ENCODE assay signal across 8 cellular contexts in the genomic region with DNA sequence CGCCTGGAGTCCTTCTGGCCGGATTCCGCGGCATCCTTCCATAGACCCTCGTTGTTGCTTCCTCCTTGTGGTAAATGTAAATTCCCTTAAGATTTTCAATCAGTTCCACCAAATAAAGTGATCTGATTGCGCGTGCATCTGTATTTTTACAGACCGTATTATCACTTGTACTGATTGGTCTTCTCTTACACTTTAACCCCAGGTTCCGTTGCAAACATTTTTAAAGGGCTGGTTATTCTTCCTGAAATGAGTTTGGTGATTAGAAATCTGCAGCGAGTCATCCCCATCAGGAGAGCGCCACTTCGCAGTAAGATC. TPM values are rescaled to one million over a fixed set of nuclear protein-coding genes. Genes with fewer than 3 reads are reported as not detected.
DNase-seq lines count a peak whose midpoint lies in the region; FAIRE-seq and TF ChIP-seq lines count a peak whose summit lies in the region.

No MANE protein-coding gene starts in this region.

- no TSS peak for BruUV-seq in Calu3 (replicated peaks; lab: Mats Ljungman, UMichigan)

- no peaks in the 10 kb centered on the region for H3K9me3 ChIP-seq in HUES64 (ENCODE audit: insufficient read depth, low read depth, low read length)
- H3K9me3 ChIP-seq in muscle layer of colon (ENCODE audit: low read length), result no peaks in the 10 kb centered on the region

- peaks cover 30% of the 10 kb centered on the region for H3K4me1 ChIP-seq in HUES64 (ENCODE audit: insufficient read depth, low read length)
- peaks cover 38% of the 10 kb centered on the region for H3K4me1 ChIP-seq in muscle layer of colon (ENCODE audit: insufficient read depth, low read length)

- H3K9me3 Mint-ChIP-seq in Calu3 (ENCODE audit: low read depth, unreplicated experiment), result no peaks in the 10 kb centered on the region

- no peaks in the 10 kb centered on the region for H3K27me3 Mint-ChIP-seq in Calu3 (ENCODE audit: unreplicated experiment)

- intact Hi-C loops in Calu3 (cut with micrococcal nuclease; ENCODE audit: unreplicated experiment), result no loop called here

- 1% methylated on average over 12 of the region's 12 CpGs for WGBS in HUES64

- H3K27ac Mint-ChIP-seq in Calu3 (ENCODE audit: unreplicated experiment), result peak overlapping the region; percentile 88

- H3K4me3 ChIP-seq in HUES64 (ENCODE audit: low read length) (peak overlapping the region; percentile 94), bronchial epithelial cell (ENCODE audit: low read depth, low read length) (peak overlapping the region; percentile 78), muscle layer of colon (ENCODE audit: low read depth in 1 of 2, low read length in 2 of 2) (peak overlapping the region; percentile 55 to 79)

- H3K4me3 Mint-ChIP-seq in Calu3 (ENCODE audit: low read depth, unreplicated experiment), result peak overlapping the region; percentile 84

- CTCF ChIA-PET in Calu3 (lab: Charles Lee), result no interaction called here

- no peaks in the 10 kb centered on the region for H3K27me3 ChIP-seq in HUES64 (ENCODE audit: insufficient read depth, low read length)
- H3K27me3 ChIP-seq in bronchial epithelial cell (ENCODE audit: control insufficient read depth, insufficient read depth, low read length), result no peaks in the 10 kb centered on the region
- no peaks in the 10 kb centered on the region for H3K27me3 ChIP-seq in muscle layer of colon (ENCODE audit: control insufficient read depth in 1 of 2, insufficient read depth in 2 of 2, low read length in 2 of 2)

- H3K36me3 Mint-ChIP-seq in Calu3 (ENCODE audit: insufficient read depth, unreplicated experiment), result peaks cover 23% of the 10 kb centered on the region

- TF ChIP-seq CTCF in Calu3 (IDR thresholded peaks at IDR 0.05; ENCODE audit: unreplicated experiment), result no peak
- no peak for TF ChIP-seq CTCF in bronchial epithelial cell (IDR thresholded peaks at IDR 0.05; ENCODE audit: insufficient read depth, low read length, severe bottlenecking)
- TF ChIP-seq CTCF in GM20000 (IDR thresholded peaks at IDR 0.05; ENCODE audit: extremely low read depth, missing control alignments), result no peak

- DNase-seq in Calu3 (no peak), bronchial epithelial cell (ENCODE audit: low read depth) (no peak), cerebellar nuclear complex (lab: John Stamatoyannopoulos, UW) (no peak), GDM1 (lab: John Stamatoyannopoulos, UW) (no peak), GM20000 (ENCODE audit: low spot score) (no peak)
- DNase-seq in activated CD4-positive, CD25-positive, alpha-beta regulatory T cell treated with anti-CD3 and anti-CD28 coated beads, Interleukin-2, amount 50 U/mL, for 72 hours, result no peak

- H3K4me1 Mint-ChIP-seq in Calu3 (ENCODE audit: low read depth, unreplicated experiment), result peaks cover 8% of the 10 kb centered on the region

- H3K27ac ChIP-seq in HUES64 (ENCODE audit: low read depth, low read length), result peak overlapping the region; percentile 97
- H3K27ac ChIP-seq in muscle layer of colon (ENCODE audit: low read depth, low read length), result peak overlapping the region; percentile 75

- no peak for FAIRE-seq in bronchial epithelial cell (lab: Jason Lieb, UNC)

- H3K9ac ChIP-seq in HUES64 (ENCODE audit: low read depth, low read length) (peak overlapping the region; percentile 90), muscle layer of colon (ENCODE audit: low read length) (peak overlapping the region; percentile 89)

- H3K36me3 ChIP-seq in HUES64 (ENCODE audit: insufficient read depth, low read length) (peaks cover 39% of the 10 kb centered on the region), bronchial epithelial cell (ENCODE audit: control insufficient read depth, insufficient read depth, low read length) (peaks cover 4% of the 10 kb centered on the region), muscle layer of colon (ENCODE audit: insufficient read depth, low read length) (peaks cover 15% of the 10 kb centered on the region)

RNA-seq across cellular contexts. Expression of gene YBEY, which starts 0.5 kb away (rescaled TPM):
- 10.4 and 11.3 TPM in 2 replicates for total RNA-seq in Calu3 (2022)
- 32.6 TPM for polyA plus RNA-seq in HUES64 (2013, experiment 1 of 2)
- 33.0 TPM for polyA plus RNA-seq in HUES64 (2013, experiment 2 of 2)
- 15.4 and 17.4 TPM in 2 replicates for total RNA-seq in bronchial epithelial cell

RNA-seq across cellular contexts. Expression of gene MCM3AP, which starts 1.2 kb away (rescaled TPM):
- 64.1 and 66.5 TPM in 2 replicates for total RNA-seq in Calu3 (2022)
- 73.6 TPM for polyA plus RNA-seq in HUES64 (2013, experiment 1 of 2)
- polyA plus RNA-seq in HUES64 (2013, experiment 2 of 2), result 62.8 TPM
- total RNA-seq in bronchial epithelial cell, result 70.8 and 80.5 TPM in 2 replicates

RNA-seq across cellular contexts. Expression of gene C21orf58, which starts 37.0 kb away (rescaled TPM):
- total RNA-seq in Calu3 (2022) (23.4 and 28.2 TPM in 2 replicates), bronchial epithelial cell (0.53 and 0.77 TPM in 2 replicates)
- polyA plus RNA-seq in HUES64 (2013, experiment 1 of 2), result 8.8 TPM
- 11.2 TPM for polyA plus RNA-seq in HUES64 (2013, experiment 2 of 2)

RNA-seq across cellular contexts. Expression of gene PCNT, which starts 37.3 kb away (rescaled TPM):
- total RNA-seq in Calu3 (2022) (32.2 and 34.3 TPM in 2 replicates), bronchial epithelial cell (11.1 and 11.3 TPM in 2 replicates)
- polyA plus RNA-seq in HUES64 (2013, experiment 1 of 2), result 19.5 TPM
- polyA plus RNA-seq in HUES64 (2013, experiment 2 of 2), result 17.4 TPM

RNA-seq across cellular contexts. Expression of gene LSS, which starts 58.1 kb away (rescaled TPM):
- total RNA-seq in Calu3 (2022) (53.3 and 55.1 TPM in 2 replicates), bronchial epithelial cell (29.6 and 43.7 TPM in 2 replicates)
- 76.3 TPM for polyA plus RNA-seq in HUES64 (2013, experiment 1 of 2)
- polyA plus RNA-seq in HUES64 (2013, experiment 2 of 2), result 76.4 TPM

Comparison
In these comparisons a context has a peak if more than half of its experiments do, and no peak if none do; other contexts are left out.
1. RNA of gene C21orf58, which starts 37.0 kb away (total RNA-seq): 23.4 to 28.2 TPM in Calu3; 0.53 to 0.77 TPM in bronchial epithelial cell; every median in the first group is over 10 times any median in the second.
2. Peak in every context shown above with its lines, with median percentiles within 50 percentile points of each other: H3K4me3 ChIP-seq.